Comparison of ENCODE assay signal across 33 cellular contexts in genomic region chr21:34766862-34767261, GRCh38.
"Had no signal": no experiment of that assay in that cellular context is flagged by ENCODE, and none has a peak within 500 bp of the region (broad histone marks: within the 10 kb centered on the region; RNA-seq: fewer than 3 reads in every experiment).

No MANE protein-coding gene starts in this region.

- ATAC-seq: activated CD4-positive, alpha-beta T cell treated with anti-CD3 and anti-CD28 coated beads for 36 hours; activated CD4-positive, CD25-positive, alpha-beta regulatory T cell treated with anti-CD3 and anti-CD28 coated beads, Interleukin-2, amount 50 U/mL, for 24 hours; activated CD8-positive, alpha-beta memory T cell treated with anti-CD3 and anti-CD28 coated beads, Interleukin-2, amount 10 ng/mL, durations not matched to agents 7 days and 5 days; activated CD8-positive, alpha-beta T cell treated with anti-CD3 and anti-CD28 coated beads, Interleukin-2, amount 10 ng/mL, durations not matched to agents 7 days and 5 days; activated naive CD8-positive, alpha-beta T cell treated with anti-CD3 and anti-CD28 coated beads, Interleukin-2, amount 50 U/mL, for 24 hours; WTC11 had no signal

- H3K27ac ChIP-seq: ascending aorta, cardiac muscle cell, WERI-Rb-1 had no signal

- H3K4me3 ChIP-seq: ascending aorta, cardiac muscle cell had no signal

- H3K27me3 ChIP-seq: ascending aorta, cardiac muscle cell had no signal

- FAIRE-seq: bronchial epithelial cell, TTC549 had no signal

- H3K4me1 ChIP-seq: ascending aorta had no signal

- H3K36me3 ChIP-seq: ascending aorta, cardiac muscle cell, WERI-Rb-1 had no signal

- H3K9me3 ChIP-seq: ascending aorta had no signal

- DNase-seq: activated CD4-positive, alpha-beta memory T cell treated with anti-CD3 and anti-CD28 coated beads, Interleukin-2, amount 10 ng/mL, durations not matched to agents 7 days and 5 days; activated CD4-positive, alpha-beta T cell treated with anti-CD3 and anti-CD28 coated beads for 1 hour; activated CD4-positive, alpha-beta T cell treated with anti-CD3 and anti-CD28 coated beads for 36 hours; activated CD4-positive, alpha-beta T cell treated with anti-CD3 and anti-CD28 coated beads for 48 hours; activated CD4-positive, alpha-beta T cell treated with anti-CD3 and anti-CD28 coated beads, Interleukin-2, amount 10 ng/mL, durations not matched to agents 7 days and 5 days; activated CD4-positive, alpha-beta T cell treated with anti-CD3 and anti-CD28 coated beads, Interleukin-2, amount 50 U/mL, for 48 hours; activated CD4-positive, CD25-positive, alpha-beta regulatory T cell; activated CD8-positive, alpha-beta memory T cell treated with anti-CD3 and anti-CD28 coated beads for 24 hours; activated CD8-positive, alpha-beta memory T cell treated with anti-CD3 and anti-CD28 coated beads, Interleukin-2, amount 10 ng/mL, durations not matched to agents 7 days and 5 days; activated CD8-positive, alpha-beta memory T cell treated with anti-CD3 and anti-CD28 coated beads, Interleukin-2, amount 50 U/mL, for 48 hours; activated CD8-positive, alpha-beta T cell treated with anti-CD3 and anti-CD28 coated beads, Interleukin-2, amount 10 ng/mL, durations not matched to agents 7 days and 5 days; activated effector memory CD4-positive, alpha-beta T cell treated with Interleukin-2 at 50 U/mL for 16 hours; activated gamma-delta T cell; activated naive CD4-positive, alpha-beta T cell treated with anti-CD3 and anti-CD28 coated beads, Interleukin-2, amount 10 ng/mL, durations not matched to agents 7 days and 5 days; activated naive CD4-positive, alpha-beta T cell treated with Interleukin-2 at 50 U/mL for 16 hours; activated naive CD8-positive, alpha-beta T cell treated with anti-CD3 and anti-CD28 coated beads, Interleukin-2, amount 10 ng/mL, durations not matched to agents 7 days and 5 days; activated naive CD8-positive, alpha-beta T cell treated with anti-CD3 and anti-CD28 coated beads, Interleukin-2, amount 50 U/mL, for 24 hours; activated T-cell treated with anti-CD3 and anti-CD28 coated beads, Interleukin-2, amount 50 U/mL, for 24 hours; activated T-cell treated with anti-CD3 and anti-CD28 coated beads, Interleukin-2, amount 50 U/mL, for 48 hours; amygdala; anterior cingulate cortex; caudate nucleus; cerebellar nuclear complex; T-helper 1 cell; T-helper 2 cell; T-helper 9 cell; WERI-Rb-1 had no signal
